In the genomic region with DNA sequence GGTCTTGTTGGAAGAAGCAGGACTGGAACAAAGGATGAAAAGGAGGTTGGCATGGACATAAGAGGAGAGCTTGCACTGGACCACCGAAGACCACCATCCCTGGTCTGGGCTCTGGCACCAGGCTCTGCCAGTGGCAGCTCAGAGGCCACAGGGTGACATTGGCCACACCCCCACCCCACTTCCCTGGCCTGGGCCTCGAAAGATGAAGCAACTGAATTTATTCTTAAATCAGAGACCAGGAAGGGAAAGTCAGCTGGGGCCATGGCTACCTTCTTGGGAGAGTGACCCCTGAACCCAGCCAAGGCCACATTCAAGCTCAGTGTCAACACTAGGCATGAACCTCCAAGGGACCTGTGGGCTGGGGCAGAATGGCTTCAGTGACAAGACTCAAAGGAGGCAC, we compare ENCODE assay signal across 27 cellular contexts. TPM values are rescaled to one million over a fixed set of nuclear protein-coding genes. Genes with fewer than 3 reads are reported as not detected.
"Had no signal": no experiment of that assay in that cellular context is flagged by ENCODE, and none has a peak within 500 bp of the region (broad histone marks: within the 10 kb centered on the region; RNA-seq: fewer than 3 reads in every experiment).

No MANE protein-coding gene starts in this region.

- H3K4me1 ChIP-seq: gastroesophageal sphincter, uterus had no signal

- H3K4me1 Mint-ChIP-seq: natural killer cell had no signal

- H3K27ac ChIP-seq: dorsolateral prefrontal cortex, epithelial cell of prostate, gastroesophageal sphincter, heart left ventricle, hepatocyte, left lung, neutrophil, pancreas, thoracic aorta, tibial nerve, upper lobe of right lung, uterus had no signal

- ATAC-seq: esophagus mucosa; gastroesophageal sphincter; heart left ventricle; left lung; natural killer cell; pancreas; sciatic nerve; stimulated activated naive B cell treated with anti-CD40 and anti-IgM and Interleukin-4, amounts not matched to agents 10 μg/mL and 1 μg/mL and 100 μg/mL, for 72 hours; upper lobe of right lung had no signal

- DNase-seq: effector CD4-positive, alpha-beta T cell; foreskin fibroblast; heart left ventricle; kidney; left lung; mesendoderm; natural killer cell; pancreas; stimulated activated CD4-positive, alpha-beta T cell treated with anti-CD3 and anti-CD28 coated beads, Interleukin-4, amount 100 ng/mL, for 4 hours; stimulated activated naive B cell treated with anti-CD40 and anti-IgM and Interleukin-4, amounts not matched to agents 10 μg/mL and 1 μg/mL and 100 μg/mL, for 72 hours; upper lobe of right lung; uterus had no signal

- H3K4me3 Mint-ChIP-seq: stimulated activated naive B cell treated with anti-CD40 and anti-IgM and Interleukin-4, amounts not matched to agents 10 μg/mL and 1 μg/mL and 100 μg/mL, for 72 hours; stimulated activated naive CD8-positive, alpha-beta T cell treated with anti-CD3 and anti-CD28 coated beads, Interleukin-15, Interleukin-2, amounts not matched to agents 100 ng/mL and 50 ng/mL, for 24 hours had no signal

- H3K9me3 Mint-ChIP-seq: natural killer cell; stimulated activated naive CD8-positive, alpha-beta T cell treated with anti-CD3 and anti-CD28 coated beads, Interleukin-15, Interleukin-2, amounts not matched to agents 100 ng/mL and 50 ng/mL, for 24 hours had no signal

- H3K36me3 Mint-ChIP-seq: natural killer cell; stimulated activated naive B cell treated with anti-CD40 and anti-IgM and Interleukin-4, amounts not matched to agents 10 μg/mL and 1 μg/mL and 100 μg/mL, for 72 hours had no signal

- H3K27me3 ChIP-seq: hepatocyte, pancreas, tibial nerve, upper lobe of right lung, uterus had no signal

- H3K4me3 ChIP-seq: dorsolateral prefrontal cortex, gastroesophageal sphincter, heart left ventricle, hepatocyte, left lung, pancreas, smooth muscle cell, thoracic aorta, tibial nerve, upper lobe of right lung, uterus had no signal

- H3K36me3 ChIP-seq: gastroesophageal sphincter, heart left ventricle, left lung, neutrophil, pancreas, thoracic aorta, tibial nerve, upper lobe of right lung, uterus had no signal

- H3K9me3 ChIP-seq: left lung, neutrophil, pancreas, thoracic aorta, upper lobe of right lung, uterus had no signal

- H3K27ac Mint-ChIP-seq: natural killer cell; progenitor cell of endocrine pancreas; stimulated activated naive B cell treated with anti-CD40 and anti-IgM and Interleukin-4, amounts not matched to agents 10 μg/mL and 1 μg/mL and 100 μg/mL, for 72 hours; stimulated activated naive CD8-positive, alpha-beta T cell treated with anti-CD3 and anti-CD28 coated beads, Interleukin-15, Interleukin-2, amounts not matched to agents 100 ng/mL and 50 ng/mL, for 24 hours had no signal

RNA-seq across cellular contexts. Expression of gene KLHDC7A, which starts 4.0 kb away (rescaled TPM):
- total RNA-seq: cerebellum, lung microvascular endothelial cell, mononuclear cell, sciatic nerve, smooth muscle cell, thoracic aorta had no signal
- polyA plus RNA-seq: heart left ventricle had no signal
